ENCODE assay signal across 8 cellular contexts in the genomic region with DNA sequence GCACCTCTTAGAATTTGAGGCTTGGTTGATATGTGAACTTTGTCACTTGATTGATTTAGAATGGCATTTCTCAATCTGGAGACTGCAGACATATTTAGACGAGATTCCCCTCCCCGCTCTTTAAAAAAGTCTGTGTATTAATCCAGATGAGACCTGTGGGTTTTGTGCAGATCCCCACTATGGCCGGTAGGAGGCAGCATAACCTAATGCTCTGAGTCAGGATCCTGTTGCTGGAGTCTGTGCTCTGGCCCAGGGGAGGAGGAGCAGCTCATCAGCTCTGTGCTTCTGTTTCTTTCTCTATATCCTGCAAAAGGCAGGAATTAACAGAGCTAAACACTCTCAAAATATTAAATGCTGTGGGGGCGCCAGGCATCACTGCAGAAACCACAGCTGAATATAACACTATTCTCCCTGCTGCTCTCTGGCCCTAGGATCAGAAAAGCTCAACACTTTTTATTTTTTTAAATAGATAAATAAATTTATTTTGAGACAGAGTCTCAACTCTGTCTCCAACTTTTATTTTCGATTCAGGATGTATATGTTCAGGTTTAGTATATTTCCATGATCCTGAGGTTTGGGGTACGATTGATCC. TPM values are rescaled to one million over a fixed set of nuclear protein-coding genes. Genes with fewer than 3 reads are reported as not detected.
DNase-seq lines count a peak whose midpoint lies in the region; ATAC-seq, FAIRE-seq and TF ChIP-seq lines count a peak whose summit lies in the region.

No MANE protein-coding gene starts in this region.

- DNase-seq in NCI-H1417 (lab: John Stamatoyannopoulos, UW), result peak; percentile 52 to 86 (median 65)
- peak; percentile 80 for DNase-seq in SW480 (ENCODE audit: low spot score)
- peak in 51 of 58 donors; percentile 7 to 76 (median 37) for DNase-seq in anterior cingulate cortex (lab: John Stamatoyannopoulos, UW)
- DNase-seq in right atrium auricular region (ENCODE audit: low spot score), result peak; percentile 75
- peak; percentile 64 for DNase-seq in retinal pigment epithelial cell (ENCODE audit: low read depth)

- H3K4me3 ChIP-seq in HEK293 (ENCODE audit: low read depth, low read length) (no peak overlapping the region), right atrium auricular region (no peak overlapping the region), retinal pigment epithelial cell (ENCODE audit: low read length) (no peak overlapping the region)

- peak; percentile 94 for FAIRE-seq in G401.6 (lab: Jason Lieb, UNC)

- H3K36me3 ChIP-seq in HEK293 (ENCODE audit: control insufficient read depth in 2 of 2, insufficient read depth in 1 of 2, low read length in 2 of 2) (no peaks in the 10 kb centered on the region), right atrium auricular region (no peaks in the 10 kb centered on the region)

- POLR2A ChIA-PET in HEK293 (lab: Yijun Ruan, JAX), result interaction anchor here (0.6 to 1.1 kb wide), 4 partner anchors 11 to 165 kb away, joined by 3 to 6 read pairs (median 4); no protein-coding TSS in a partner anchor

- H3K9me3 ChIP-seq in HEK293 (ENCODE audit: control insufficient read depth, insufficient read depth, low read depth, low read length), result no peaks in the 10 kb centered on the region
- no peaks in the 10 kb centered on the region for H3K9me3 ChIP-seq in right atrium auricular region

- H3K27ac ChIP-seq in HEK293 (ENCODE audit: extremely low read depth, low read depth, low read length), result no peak overlapping the region
- H3K27ac ChIP-seq in right atrium auricular region, result no peak overlapping the region

- no peak for ATAC-seq in HG03159 (IDR thresholded peaks at IDR 0.05; ENCODE audit: unreplicated experiment)

- H3K27me3 ChIP-seq in right atrium auricular region, result no peaks in the 10 kb centered on the region

- CTCF ChIA-PET in HEK293 (lab: Yijun Ruan, JAX), result interaction anchor here (0.6 to 7.6 kb wide), 49 partner anchors 9 to 1010 kb away, joined by 3 to 138 read pairs (median 4); no protein-coding TSS in a partner anchor

- H3K4me1 ChIP-seq in HEK293 (ENCODE audit: control insufficient read depth, insufficient read depth, low read length) (no peaks in the 10 kb centered on the region), right atrium auricular region (no peaks in the 10 kb centered on the region)

- TF ChIP-seq CTCF in HEK293 (tag by site-specific recombination; IDR thresholded peaks at IDR 0.05) (peak; percentile 68; the same call in 1 of the 2 replicates), right atrium auricular region (IDR thresholded peaks at IDR 0.05) (peak; percentile 88 to 89), retinal pigment epithelial cell (conservative IDR thresholded peaks at IDR 0.05; ENCODE audit: low read depth, low read length) (peak; percentile 97)

TF ChIP-seq in HEK293, 187 proteins besides CTCF, POLR2A, EP300 and RAD21:
- TF ChIP-seq ZNF792 (tag by site-specific recombination; IDR thresholded peaks at IDR 0.05) (no peak), ZNF660 (tag by site-specific recombination; IDR thresholded peaks at IDR 0.05) (peak; percentile 94), ZSCAN30 (tag by site-specific recombination; IDR thresholded peaks at IDR 0.05) (peak; percentile 36; the same call in 1 of the 2 replicates), SCRT1 (tag by site-specific recombination; IDR thresholded peaks at IDR 0.05; ENCODE audit: borderline replicate concordance) (peak; percentile 94), SP7 (tag by site-specific recombination; IDR thresholded peaks at IDR 0.05) (0 out of 2 replicates have a peak, but pooled peaks have one; percentile 16), SCRT2 (tag by site-specific recombination; IDR thresholded peaks at IDR 0.05) (peak; percentile 98), ZBTB17 (tag by site-specific recombination; IDR thresholded peaks at IDR 0.05) (peak; percentile 85), KLF1 (tag by site-specific recombination; IDR thresholded peaks at IDR 0.05) (no peak), ZNF654 (tag by site-specific recombination; IDR thresholded peaks at IDR 0.05; ENCODE audit: low read depth) (peak; percentile 98), BCL11B (tag by site-specific recombination; IDR thresholded peaks at IDR 0.05; ENCODE audit: low read depth) (no peak), ZNF677 (tag by site-specific recombination; IDR thresholded peaks at IDR 0.05) (no peak), ZNF394 (tag by site-specific recombination; IDR thresholded peaks at IDR 0.05; ENCODE audit: borderline replicate concordance) (peak; percentile 18; the same call in 1 of the 2 replicates), ZNF514 (tag by site-specific recombination; IDR thresholded peaks at IDR 0.05) (no peak)

RNA-seq across cellular contexts. Expression of a gene that starts 23.9 kb away (rescaled TPM):
- total RNA-seq in right atrium auricular region, result 10 to 100 TPM; 20.7 to 22.8 TPM
